ENCODE assay signal across 31 cellular contexts in genomic region chr1:214330240-214330639, GRCh38.
"Had no signal": no experiment of that assay in that cellular context is flagged by ENCODE, and none has a peak within 500 bp of the region (broad histone marks: within the 10 kb centered on the region; RNA-seq: fewer than 3 reads in every experiment).

No MANE protein-coding gene starts in this region.

- H3K4me1 ChIP-seq: lower lobe of right lung had no signal

- H3K9me3 ChIP-seq: adrenal gland, esophagus muscularis mucosa, lower lobe of right lung, SK-N-SH, transverse colon had no signal

- H3K4me3 ChIP-seq: adrenal gland, esophagus muscularis mucosa, hepatocyte, lower lobe of right lung, neural progenitor cell, transverse colon had no signal

- H3K36me3 ChIP-seq: adrenal gland, neural progenitor cell, transverse colon had no signal

- H3K27me3 ChIP-seq: adrenal gland, esophagus muscularis mucosa, hepatocyte, neural progenitor cell, transverse colon had no signal

- H3K9ac ChIP-seq: neural progenitor cell, SK-N-SH had no signal

- H3K4me2 ChIP-seq: hepatocyte, neural progenitor cell, SK-N-SH had no signal

- H2AFZ ChIP-seq: hepatocyte, neural progenitor cell had no signal

- DNase-seq: activated CD4-positive, alpha-beta memory T cell treated with anti-CD3 and anti-CD28 coated beads for 36 hours; activated CD4-positive, alpha-beta T cell treated with anti-CD3 and anti-CD28 coated beads, Interleukin-2, amount 10 ng/mL, durations not matched to agents 24 days and 14 days; activated CD4-positive, CD25-positive, alpha-beta regulatory T cell treated with anti-CD3 and anti-CD28 coated beads, Interleukin-2, amount 50 U/mL, for 72 hours; activated CD8-positive, alpha-beta memory T cell treated with anti-CD3 and anti-CD28 coated beads, Interleukin-2, amount 50 U/mL, for 4 hours; activated effector memory CD4-positive, alpha-beta T cell treated with anti-CD3 and anti-CD28 coated beads, Interleukin-2, amount 50 U/mL, for 16 hours; activated naive CD4-positive, alpha-beta T cell treated with anti-CD3 and anti-CD28 coated beads for 36 hours; activated naive CD8-positive, alpha-beta T cell treated with anti-CD3 and anti-CD28 coated beads for 36 hours; activated T-cell treated with anti-CD3 and anti-CD28 coated beads, Interleukin-2, amount 50 U/mL, for 1 hour; adrenal gland; aorta; caudate nucleus; cortex of kidney; effector memory CD8-positive, alpha-beta T cell; lower lobe of right lung; mesenchymal stem cell; natural killer cell; posterior cingulate gyrus; SK-N-SH; stimulated activated CD4-positive, alpha-beta T cell treated with anti-CD3 and anti-CD28 coated beads, Interleukin-1b, Interleukin-23, amount 100 ng/mL, for 48 hours; stimulated activated CD4-positive, alpha-beta T cell treated with anti-CD3 and anti-CD28 coated beads, Interleukin-4, amount 100 ng/mL, for 4 hours; stimulated activated CD8-positive, alpha-beta memory T cell treated with anti-CD3 and anti-CD28 coated beads, Interleukin-4, amount 100 ng/mL, for 48 hours; stimulated activated naive CD8-positive, alpha-beta T cell treated with anti-CD3 and anti-CD28 coated beads, Interleukin-15, amount 100 ng/mL, for 72 hours; SW 1271; T-helper 9 cell; transverse colon; WERI-Rb-1 had no signal

- H3K27ac ChIP-seq: adrenal gland, esophagus muscularis mucosa, hepatocyte, lower lobe of right lung, neural progenitor cell, transverse colon, WERI-Rb-1 had no signal

- ATAC-seq: effector memory CD8-positive, alpha-beta T cell; lower lobe of right lung; natural killer cell; sciatic nerve; stimulated activated memory B cell treated with anti-CD40 and anti-IgM and Interleukin-4, amounts not matched to agents 10 μg/mL and 1 μg/mL and 100 μg/mL, for 72 hours had no signal

- H3K79me2 ChIP-seq: hepatocyte had no signal
